Comparison of ENCODE assay signal across 8 cellular contexts in the genomic region with DNA sequence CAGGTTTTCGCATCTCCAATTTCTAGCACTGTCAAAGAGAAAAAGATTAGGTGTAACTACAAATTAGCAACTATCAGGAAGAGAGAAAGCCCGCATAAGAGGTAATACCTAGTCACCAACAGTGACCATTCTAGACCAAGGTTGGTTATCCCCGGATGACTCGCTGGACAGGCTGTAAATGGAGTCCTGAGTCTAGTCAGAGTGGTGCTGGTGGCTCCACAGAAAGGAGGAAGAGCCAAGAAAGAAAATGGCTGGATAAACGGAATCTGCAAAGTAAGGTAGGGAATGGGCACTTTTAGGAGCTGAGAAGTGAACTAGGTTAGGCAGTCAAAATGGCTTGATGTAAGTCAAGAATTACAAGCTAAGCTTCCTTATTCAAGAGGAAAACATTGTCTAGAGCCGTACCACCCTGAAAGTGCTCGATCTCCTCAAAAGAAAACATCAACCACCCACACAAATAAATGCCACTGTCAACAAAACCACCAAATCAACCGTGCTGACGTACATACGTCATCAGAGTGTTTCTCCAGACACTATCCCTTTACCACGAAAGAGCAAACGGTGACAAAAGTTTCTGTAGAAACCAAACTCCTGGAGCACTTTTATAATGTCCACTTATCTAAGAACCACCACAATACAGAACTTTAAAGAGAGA. TPM values are rescaled to one million over a fixed set of nuclear protein-coding genes. Genes with fewer than 3 reads are reported as not detected.
DNase-seq lines count a peak whose midpoint lies in the region; ATAC-seq, FAIRE-seq and TF ChIP-seq lines count a peak whose summit lies in the region.

No MANE protein-coding gene starts in this region.

- TF ChIP-seq RAD21 in A549 (conservative IDR thresholded peaks at IDR 0.05 in 1 of 2, IDR thresholded peaks at IDR 0.05 in 1 of 2): no peak

- peak overlapping the region; percentile 89 for H3K4me3 Mint-ChIP-seq in activated naive CD4-positive, alpha-beta T cell treated with anti-CD3 and anti-CD28 coated beads, Interleukin-2, amount 10 ng/mL, durations not matched to agents 7 days and 5 days

- peak overlapping the region; percentile 94 for H3K4me2 ChIP-seq in A549

- H3K27me3 ChIP-seq in kidney epithelial cell (ENCODE audit: control insufficient read depth, insufficient read depth, low read length): no peaks in the 10 kb centered on the region
- no peaks in the 10 kb centered on the region for H3K27me3 ChIP-seq in thymus (ENCODE audit: control insufficient read depth, insufficient read depth)

- FAIRE-seq in A549 (lab: Jason Lieb, UNC): no peak

- peaks cover 15% of the 10 kb centered on the region for H3K36me3 Mint-ChIP-seq in activated naive CD4-positive, alpha-beta T cell treated with anti-CD3 and anti-CD28 coated beads, Interleukin-2, amount 10 ng/mL, durations not matched to agents 7 days and 5 days

- H3K36me3 ChIP-seq in kidney epithelial cell (ENCODE audit: control insufficient read depth, insufficient read depth, low read length): no peaks in the 10 kb centered on the region
- H3K36me3 ChIP-seq in thymus (ENCODE audit: control insufficient read depth, insufficient read depth): no peaks in the 10 kb centered on the region

- H3K4me1 ChIP-seq in A549: peaks cover 41% of the 10 kb centered on the region
- peaks cover 16% of the 10 kb centered on the region for H3K4me1 ChIP-seq in thymus (ENCODE audit: control insufficient read depth, insufficient read depth, low read length)

- H3K9me3 ChIP-seq in A549 (no peaks in the 10 kb centered on the region), thymus (ENCODE audit: control insufficient read depth) (peaks cover 3% of the 10 kb centered on the region)

- TF ChIP-seq EP300 in A549 (IDR thresholded peaks at IDR 0.05): no peak

- TF ChIP-seq CTCF in A549 (IDR thresholded peaks at IDR 0.05) (no peak), kidney epithelial cell (IDR thresholded peaks at IDR 0.05; ENCODE audit: insufficient read depth, low read length, poor library complexity, severe bottlenecking) (no peak)

- 31% methylated on average over 12 of the region's 12 CpGs for WGBS in A549 (ENCODE audit: missing lambda C conversion rate)
- WGBS in thymus: 59% methylated on average over 12 of the region's 12 CpGs

- ATAC-seq in A549 (no peak), GM21717 (IDR thresholded peaks at IDR 0.05; ENCODE audit: unreplicated experiment) (no peak), HG03571 (IDR thresholded peaks at IDR 0.05; ENCODE audit: unreplicated experiment) (no peak)

- peak in 1 of 2 experiments; percentile 19 for DNase-seq in A549 (ENCODE audit: low read depth in 1 of 2, low spot score in 1 of 2)
- DNase-seq in HT-29 (ENCODE audit: low spot score): peak; percentile 23
- DNase-seq in activated naive CD4-positive, alpha-beta T cell treated with anti-CD3 and anti-CD28 coated beads, Interleukin-2, amount 10 ng/mL, durations not matched to agents 7 days and 5 days: peak; percentile 39
- DNase-seq in kidney epithelial cell (ENCODE audit: low read depth): no peak
- no peak for DNase-seq in NCI-H1694 (lab: John Stamatoyannopoulos, UW)

- H3K9me3 Mint-ChIP-seq in activated naive CD4-positive, alpha-beta T cell treated with anti-CD3 and anti-CD28 coated beads, Interleukin-2, amount 10 ng/mL, durations not matched to agents 7 days and 5 days: no peaks in the 10 kb centered on the region

- POLR2A ChIA-PET in A549 (lab: Yijun Ruan, JAX): interaction anchor here (1.2 kb wide), 1 partner anchor 63 kb away, joined by 3 read pairs; the partner anchor contains the start of gene SNX29

- CTCF ChIA-PET in A549 (lab: Yijun Ruan, JAX): interaction anchor here (2.2 kb wide), 1 partner anchor 154 kb away, joined by 11 read pairs; no protein-coding TSS in a partner anchor
- CTCF ChIA-PET in activated naive CD4-positive, alpha-beta T cell treated with anti-CD3 and anti-CD28 coated beads, Interleukin-2, amount 10 ng/mL, durations not matched to agents 7 days and 5 days (lab: Charles Lee): interaction anchor here (1.0 kb wide), 1 partner anchor 10 kb away, joined by 3 read pairs; no protein-coding TSS in a partner anchor

- H3K4me1 Mint-ChIP-seq in activated naive CD4-positive, alpha-beta T cell treated with anti-CD3 and anti-CD28 coated beads, Interleukin-2, amount 10 ng/mL, durations not matched to agents 7 days and 5 days: peaks cover 51% of the 10 kb centered on the region

- peak overlapping the region; percentile 93 for H3K4me3 ChIP-seq in A549
- peak overlapping the region; percentile 91 for H3K4me3 ChIP-seq in kidney epithelial cell (ENCODE audit: low read depth, low read length)
- H3K4me3 ChIP-seq in thymus (ENCODE audit: low read length): peak overlapping the region; percentile 94

- peak overlapping the region; percentile 94 for H3K27ac Mint-ChIP-seq in activated naive CD4-positive, alpha-beta T cell treated with anti-CD3 and anti-CD28 coated beads, Interleukin-2, amount 10 ng/mL, durations not matched to agents 7 days and 5 days

- H3K27ac ChIP-seq in A549 (peak overlapping the region in 1 of 2 experiments; percentile 99; a peak in 2 of 6 replicates), thymus (ENCODE audit: low read depth) (peak overlapping the region; percentile 10)

- peaks cover 5% of the 10 kb centered on the region for H3K27me3 Mint-ChIP-seq in activated naive CD4-positive, alpha-beta T cell treated with anti-CD3 and anti-CD28 coated beads, Interleukin-2, amount 10 ng/mL, durations not matched to agents 7 days and 5 days

- no peak for TF ChIP-seq POLR2A in A549 (IDR thresholded peaks at IDR 0.05; ENCODE audit: low read length)

TF ChIP-seq in A549, 52 proteins besides CTCF, POLR2A, EP300 and RAD21:
- no peak for TF ChIP-seq FOSL2 (IDR thresholded peaks at IDR 0.05)
- TF ChIP-seq FOSL2 (CRISPR knock-in tag; IDR thresholded peaks at IDR 0.05): no peak
- peak; percentile 2 for TF ChIP-seq MAFK (IDR thresholded peaks at IDR 0.05; ENCODE audit: partially characterized antibody)
- no peak for TF ChIP-seq KDM5A (IDR thresholded peaks at IDR 0.05)
- TF ChIP-seq, protein P1, sequence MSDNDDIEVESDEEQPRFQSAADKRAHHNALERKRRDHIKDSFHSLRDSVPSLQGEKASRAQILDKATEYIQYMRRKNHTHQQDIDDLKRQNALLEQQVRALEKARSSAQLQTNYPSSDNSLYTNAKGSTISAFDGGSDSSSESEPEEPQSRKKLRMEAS (IDR thresholded peaks at IDR 0.05): no peak
- no peak for TF ChIP-seq RCOR1 (IDR thresholded peaks at IDR 0.05; ENCODE audit: low read depth, low read length)
TF ChIP-seq in A549: peak in this region for 1.

RNA-seq across cellular contexts. Expression of gene GSPT1, which starts 2.2 kb away (rescaled TPM):
- polyA plus RNA-seq in A549 (2011; rRNA removed): 174 and 215 TPM in 2 replicates
- polyA plus RNA-seq in A549 (2012; cell fraction: cytosol; rRNA removed): 45.0 and 49.8 TPM in 2 replicates
- 28.5 and 37.3 TPM in 2 replicates for polyA plus RNA-seq in A549 (2012; cell fraction: nucleus; rRNA removed)
- 163 to 169 TPM (median 167 TPM) in 3 replicates for polyA plus RNA-seq in A549 (2017; fragmentation: RNase III; extraction: RNeasy Plus Mini Kit Qiagen cat#74134 plus additional on column Dnase treatment)
- 58.1 and 61.7 TPM in 2 replicates for polyA minus RNA-seq in A549 (2011; rRNA and poly(A)+ RNA removed)
- total RNA-seq in HT-29 (2014; rRNA removed; shearing (Covaris generic)): 59.4 and 65.6 TPM in 2 replicates
- 87.2 and 93.7 TPM in 2 replicates for total RNA-seq in kidney epithelial cell
- polyA plus RNA-seq in thymus: 46.5 TPM

RNA-seq across cellular contexts. Expression of gene NPIPB2, which starts 28.3 kb away (rescaled TPM):
- polyA plus RNA-seq in A549 (2011; rRNA removed) (6.6 and 16.4 TPM in 2 replicates), A549 (2017; fragmentation: RNase III; extraction: RNeasy Plus Mini Kit Qiagen cat#74134 plus additional on column Dnase treatment) (2.7 to 3.6 TPM (median 3.0 TPM) in 3 replicates), thymus (19.4 TPM)
- 7.5 and 11.8 TPM in 2 replicates for polyA plus RNA-seq in A549 (2012; cell fraction: cytosol; rRNA removed)
- 20.6 and 50.3 TPM in 2 replicates for polyA plus RNA-seq in A549 (2012; cell fraction: nucleus; rRNA removed)
- 4.7 and 7.0 TPM in 2 replicates for polyA minus RNA-seq in A549 (2011; rRNA and poly(A)+ RNA removed)
- total RNA-seq in HT-29 (2014; rRNA removed; shearing (Covaris generic)): 0.60 and 1.1 TPM in 2 replicates
- 0.96 and 4.9 TPM in 2 replicates for total RNA-seq in kidney epithelial cell

RNA-seq across cellular contexts. Expression of gene TNFRSF17, which starts 51.5 kb away (rescaled TPM):
- not detected in 2 replicates for polyA plus RNA-seq in A549 (2011; rRNA removed)
- not detected in 2 replicates for polyA plus RNA-seq in A549 (2012; cell fraction: cytosol; rRNA removed)
- not detected in 2 replicates for polyA plus RNA-seq in A549 (2012; cell fraction: nucleus; rRNA removed)
- polyA plus RNA-seq in A549 (2017; fragmentation: RNase III; extraction: RNeasy Plus Mini Kit Qiagen cat#74134 plus additional on column Dnase treatment): not detected in 3 replicates
- polyA minus RNA-seq in A549 (2011; rRNA and poly(A)+ RNA removed): not detected in 2 replicates
- not detected in 2 replicates for total RNA-seq in HT-29 (2014; rRNA removed; shearing (Covaris generic))
- total RNA-seq in kidney epithelial cell: not detected in 2 replicates
- polyA plus RNA-seq in thymus: 3.5 TPM

Comparison
In these comparisons a context has a peak if more than half of its experiments do, and no peak if none do; other contexts are left out.
1. DNase-seq: peak in HT-29 (single experiment) and activated naive CD4-positive, alpha-beta T cell treated with anti-CD3 and anti-CD28 coated beads, Interleukin-2, amount 10 ng/mL, durations not matched to agents 7 days and 5 days (single experiment); none in kidney epithelial cell (single experiment) and NCI-H1694 (single experiment).
2. Peak in every context shown above with its lines, with median percentiles within 50 percentile points of each other: H3K4me3 ChIP-seq.